3 cellular contexts compared by ENCODE assay signal in the genomic region with DNA sequence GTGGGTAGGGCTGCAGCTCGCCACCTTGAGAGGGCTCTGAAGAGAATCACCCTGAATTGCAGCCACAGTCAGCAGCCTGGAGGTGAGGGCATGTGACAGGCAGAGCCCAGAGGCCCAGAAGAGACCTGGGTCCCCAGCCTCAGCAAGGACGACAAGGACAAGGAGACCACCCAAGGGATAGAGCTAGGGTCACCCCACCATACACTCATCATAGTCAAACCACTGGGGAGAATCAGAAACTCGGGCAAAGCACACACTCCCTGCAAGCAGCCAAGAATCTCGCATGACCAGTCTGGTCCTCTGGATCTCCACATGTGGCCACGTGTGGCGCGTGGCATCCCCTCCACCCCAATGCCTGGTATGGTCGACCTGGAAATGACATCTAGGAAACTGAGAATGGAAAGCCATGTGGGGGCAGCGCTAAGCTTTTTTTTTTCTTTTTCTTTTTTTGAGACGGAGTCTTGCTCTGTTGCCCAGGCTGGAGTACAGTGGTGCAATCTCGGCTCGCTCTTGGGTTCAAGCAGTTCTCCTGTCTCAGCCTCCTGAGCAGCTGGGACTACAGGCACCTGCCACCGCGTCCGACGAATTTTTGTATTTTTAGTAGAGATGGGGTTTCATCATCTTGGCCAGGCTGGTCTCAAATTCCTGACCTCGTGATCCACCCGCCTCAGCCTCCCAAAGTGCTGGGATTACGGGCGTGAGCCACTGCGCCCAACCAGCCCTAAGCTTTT.
TF ChIP-seq lines count a peak whose summit lies in the region.

No MANE protein-coding gene starts in this region.

TF ChIP-seq in SK-N-SH, 30 proteins besides CTCF, POLR2A, EP300 and RAD21:
- TF ChIP-seq TCF12 (IDR thresholded peaks at IDR 0.05) = no peak
- TF ChIP-seq NRF1 (IDR thresholded peaks at IDR 0.05; ENCODE audit: low read depth, low read length) = no peak
- no peak for TF ChIP-seq TAF1 (IDR thresholded peaks at IDR 0.05; ENCODE audit: borderline replicate concordance, low read depth, low read length)
- no peak for TF ChIP-seq YY1 (IDR thresholded peaks at IDR 0.05; ENCODE audit: low read depth)
- TF ChIP-seq CHD2 (IDR thresholded peaks at IDR 0.05; ENCODE audit: low read length, partially characterized antibody) = no peak
- TF ChIP-seq RXRA (IDR thresholded peaks at IDR 0.05; ENCODE audit: borderline replicate concordance, low read depth) = no peak
- TF ChIP-seq GABPA (IDR thresholded peaks at IDR 0.05; ENCODE audit: low read depth) = no peak
- TF ChIP-seq, protein P1, sequence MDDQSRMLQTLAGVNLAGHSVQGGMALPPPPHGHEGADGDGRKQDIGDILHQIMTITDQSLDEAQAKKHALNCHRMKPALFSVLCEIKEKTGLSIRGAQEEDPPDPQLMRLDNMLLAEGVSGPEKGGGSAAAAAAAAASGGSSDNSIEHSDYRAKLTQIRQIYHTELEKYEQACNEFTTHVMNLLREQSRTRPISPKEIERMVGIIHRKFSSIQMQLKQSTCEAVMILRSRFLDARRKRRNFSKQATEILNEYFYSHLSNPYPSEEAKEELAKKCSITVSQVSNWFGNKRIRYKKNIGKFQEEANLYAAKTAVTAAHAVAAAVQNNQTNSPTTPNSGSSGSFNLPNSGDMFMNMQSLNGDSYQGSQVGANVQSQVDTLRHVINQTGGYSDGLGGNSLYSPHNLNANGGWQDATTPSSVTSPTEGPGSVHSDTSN (IDR thresholded peaks at IDR 0.05) = no peak
- no peak for TF ChIP-seq FOXM1 (IDR thresholded peaks at IDR 0.05; ENCODE audit: low read depth)
- no peak for TF ChIP-seq MXI1 (IDR thresholded peaks at IDR 0.05; ENCODE audit: low read depth, low read length)
- TF ChIP-seq, protein P2, sequence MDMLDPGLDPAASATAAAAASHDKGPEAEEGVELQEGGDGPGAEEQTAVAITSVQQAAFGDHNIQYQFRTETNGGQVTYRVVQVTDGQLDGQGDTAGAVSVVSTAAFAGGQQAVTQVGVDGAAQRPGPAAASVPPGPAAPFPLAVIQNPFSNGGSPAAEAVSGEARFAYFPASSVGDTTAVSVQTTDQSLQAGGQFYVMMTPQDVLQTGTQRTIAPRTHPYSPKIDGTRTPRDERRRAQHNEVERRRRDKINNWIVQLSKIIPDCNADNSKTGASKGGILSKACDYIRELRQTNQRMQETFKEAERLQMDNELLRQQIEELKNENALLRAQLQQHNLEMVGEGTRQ (IDR thresholded peaks at IDR 0.05; ENCODE audit: borderline replicate concordance, low read depth, low read length) = no peak
- no peak for TF ChIP-seq GATA2 (CRISPR knock-in tag; IDR thresholded peaks at IDR 0.05)
- no peak for TF ChIP-seq RCOR1 (IDR thresholded peaks at IDR 0.05; ENCODE audit: low read length)

TF ChIP-seq in SK-N-SH treated with all-trans-retinoic acid at 6 μM for 48 hours, 23 proteins besides CTCF, POLR2A, EP300 and RAD21:
- no peak for TF ChIP-seq TCF4 (CRISPR knock-in tag; IDR thresholded peaks at IDR 0.05; ENCODE audit: borderline replicate concordance)
- no peak for TF ChIP-seq ZNF70 (CRISPR knock-in tag; IDR thresholded peaks at IDR 0.05)
- TF ChIP-seq BACH2 (CRISPR knock-in tag; IDR thresholded peaks at IDR 0.05; ENCODE audit: borderline replicate concordance) = no peak
- TF ChIP-seq, protein P3, sequence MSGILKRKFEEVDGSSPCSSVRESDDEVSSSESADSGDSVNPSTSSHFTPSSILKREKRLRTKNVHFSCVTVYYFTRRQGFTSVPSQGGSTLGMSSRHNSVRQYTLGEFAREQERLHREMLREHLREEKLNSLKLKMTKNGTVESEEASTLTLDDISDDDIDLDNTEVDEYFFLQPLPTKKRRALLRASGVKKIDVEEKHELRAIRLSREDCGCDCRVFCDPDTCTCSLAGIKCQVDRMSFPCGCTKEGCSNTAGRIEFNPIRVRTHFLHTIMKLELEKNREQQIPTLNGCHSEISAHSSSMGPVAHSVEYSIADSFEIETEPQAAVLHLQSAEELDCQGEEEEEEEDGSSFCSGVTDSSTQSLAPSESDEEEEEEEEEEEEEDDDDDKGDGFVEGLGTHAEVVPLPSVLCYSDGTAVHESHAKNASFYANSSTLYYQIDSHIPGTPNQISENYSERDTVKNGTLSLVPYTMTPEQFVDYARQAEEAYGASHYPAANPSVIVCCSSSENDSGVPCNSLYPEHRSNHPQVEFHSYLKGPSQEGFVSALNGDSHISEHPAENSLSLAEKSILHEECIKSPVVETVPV (CRISPR knock-in tag; IDR thresholded peaks at IDR 0.05) = no peak
- TF ChIP-seq TOX (CRISPR knock-in tag; IDR thresholded peaks at IDR 0.05; ENCODE audit: borderline replicate concordance) = no peak
- no peak for TF ChIP-seq SNAI2 (CRISPR knock-in tag; IDR thresholded peaks at IDR 0.05)
- TF ChIP-seq ZC3H10 (CRISPR knock-in tag; IDR thresholded peaks at IDR 0.05) = no peak

TF ChIP-seq in IMR-90, 13 proteins besides CTCF, POLR2A, EP300 and RAD21:
- TF ChIP-seq SMC3 (IDR thresholded peaks at IDR 0.05; ENCODE audit: low read depth, low read length) (no peak), CHD1 (IDR thresholded peaks at IDR 0.05; ENCODE audit: low read depth, low read length) (no peak), RFX5 (IDR thresholded peaks at IDR 0.05; ENCODE audit: low read depth, low read length) (no peak), BHLHE40 (IDR thresholded peaks at IDR 0.05; ENCODE audit: low read depth, low read length) (no peak), MXI1 (IDR thresholded peaks at IDR 0.05; ENCODE audit: borderline replicate concordance, low read depth, low read length) (no peak), NFE2L2 (IDR thresholded peaks at IDR 0.05; ENCODE audit: low read depth, low read length) (no peak), MAFK (IDR thresholded peaks at IDR 0.05; ENCODE audit: low read depth, low read length) (no peak), RCOR1 (IDR thresholded peaks at IDR 0.05; ENCODE audit: insufficient replicate concordance, low read length) (no peak), CEBPB (IDR thresholded peaks at IDR 0.05; ENCODE audit: low read depth, low read length) (no peak), MAZ (IDR thresholded peaks at IDR 0.05; ENCODE audit: borderline replicate concordance, low read depth, low read length) (no peak), FOS (IDR thresholded peaks at IDR 0.05; ENCODE audit: low read depth, low read length) (no peak)
- TF ChIP-seq, protein P2 (IDR thresholded peaks at IDR 0.05; ENCODE audit: low read depth, low read length) = no peak
TF ChIP-seq in IMR-90: peak in this region for 0.
